ENCODE assay signal across 15 cellular contexts in genomic region chr1:31054958-31055481, GRCh38. TPM values are rescaled to one million over a fixed set of nuclear protein-coding genes. Genes with fewer than 3 reads are reported as not detected.
DNase-seq lines count a peak whose midpoint lies in the region; ATAC-seq and TF ChIP-seq lines count a peak whose summit lies in the region.
"Had no signal": no experiment of that assay in that cellular context is flagged by ENCODE, and none has a peak within 500 bp of the region (broad histone marks: within the 10 kb centered on the region; RNA-seq: fewer than 3 reads in every experiment).

No MANE protein-coding gene starts in this region.

- H4K12ac ChIP-seq in trophoblast cell (ENCODE audit: low read depth, low read length) = no peak overlapping the region

- H3K4me1 Mint-ChIP-seq in CD8-positive, alpha-beta T cell (ENCODE audit: low read depth) = peaks cover 60% of the 10 kb centered on the region
- H3K4me1 Mint-ChIP-seq in HFFc6 (ENCODE audit: low read depth) = peaks cover 33% of the 10 kb centered on the region
- H3K4me1 Mint-ChIP-seq in central memory CD8-positive, alpha-beta T cell = peaks cover 52% of the 10 kb centered on the region

- no peak overlapping the region for H2AK5ac ChIP-seq in trophoblast cell (ENCODE audit: low read length)

- H2BK5ac ChIP-seq in trophoblast cell (ENCODE audit: low read depth, low read length, poor library complexity) = no peak overlapping the region

- H3K36me3 ChIP-seq in CD8-positive, alpha-beta T cell (ENCODE audit: insufficient read depth, low read length) = peaks cover 20% of the 10 kb centered on the region
- peaks cover 24 to 29% of the 10 kb centered on the region in 2 experiments for H3K36me3 ChIP-seq in trophoblast cell (ENCODE audit: control insufficient read depth in 1 of 2, insufficient read depth in 2 of 2, low read length in 2 of 2)
- peaks cover 0 to 5% of the 10 kb centered on the region in 2 donors for H3K36me3 ChIP-seq in body of pancreas (replicated peaks in 1 of 2; ENCODE audit: insufficient read depth in 1 of 2, low read depth in 2 of 2)

- CTCF ChIA-PET in CD8-positive, alpha-beta T cell (lab: Charles Lee) = no interaction called here

- H3K79me2 ChIP-seq in trophoblast cell (ENCODE audit: control insufficient read depth, insufficient read depth, low read length, poor library complexity) = peaks cover 31% of the 10 kb centered on the region

- no peaks in the 10 kb centered on the region for H3K27me3 ChIP-seq in CD8-positive, alpha-beta T cell (ENCODE audit: insufficient read depth, low read length)
- no peaks in the 10 kb centered on the region for H3K27me3 ChIP-seq in trophoblast cell (ENCODE audit: insufficient read depth, low read length)
- no peaks in the 10 kb centered on the region for H3K27me3 ChIP-seq in body of pancreas
- H3K27me3 ChIP-seq: gastroesophageal sphincter had no signal

- H3K9me3 Mint-ChIP-seq in CD8-positive, alpha-beta T cell = no peaks in the 10 kb centered on the region
- no peaks in the 10 kb centered on the region for H3K9me3 Mint-ChIP-seq in HFFc6
- H3K9me3 Mint-ChIP-seq in central memory CD8-positive, alpha-beta T cell = no peaks in the 10 kb centered on the region

- no peak overlapping the region for H2AFZ ChIP-seq in trophoblast cell (ENCODE audit: insufficient read depth, low read length, poor library complexity)
- H2AFZ ChIP-seq: PC-9 had no signal

- TF ChIP-seq POLR2A in body of pancreas (IDR thresholded peaks at IDR 0.05) = no peak

- ATAC-seq in CD8-positive, alpha-beta T cell = no peak
- ATAC-seq in central memory CD8-positive, alpha-beta T cell (replicated peaks; ENCODE audit: extremely low read depth, poor library complexity, severe bottlenecking) = no peak
- no peak for ATAC-seq in GM21528 (IDR thresholded peaks at IDR 0.05; ENCODE audit: low FRiP score, unreplicated experiment)
- ATAC-seq in body of pancreas = no peak
- ATAC-seq: gastroesophageal sphincter had no signal

- no peak overlapping the region for H2BK12ac ChIP-seq in trophoblast cell (ENCODE audit: low read length)

- no CpG with 5 or more reads among the region's 5 CpGs for WGBS in trophoblast cell (ENCODE audit: extremely low coverage, insufficient coverage, insufficient read length)
- 63 to 69% methylated on average over 5 of the region's 5 CpGs for WGBS in body of pancreas, 2 donors

- no peaks in the 10 kb centered on the region for H3K79me1 ChIP-seq in trophoblast cell (ENCODE audit: low read length)

- H3K4me2 ChIP-seq in trophoblast cell (ENCODE audit: low read length) = no peak overlapping the region
- H3K4me2 ChIP-seq: PC-9 had no signal

- no peak overlapping the region for H3K4me3 ChIP-seq in CD8-positive, alpha-beta T cell (ENCODE audit: low read depth, low read length)
- H3K4me3 ChIP-seq in trophoblast cell (ENCODE audit: low read depth, low read length) (no peak overlapping the region), body of pancreas (no peak overlapping the region)
- H3K4me3 ChIP-seq: gastroesophageal sphincter, mucosa of descending colon, PC-9 had no signal

- H3K27ac Mint-ChIP-seq in CD8-positive, alpha-beta T cell = peak overlapping the region; percentile 1
- peak overlapping the region; percentile 30 for H3K27ac Mint-ChIP-seq in HFFc6
- peak overlapping the region; percentile 84 for H3K27ac Mint-ChIP-seq in central memory CD8-positive, alpha-beta T cell (ENCODE audit: low read depth)

- peaks cover 71% of the 10 kb centered on the region for H3K36me3 Mint-ChIP-seq in CD8-positive, alpha-beta T cell
- H3K36me3 Mint-ChIP-seq in HFFc6 (ENCODE audit: low read depth) = peaks cover 37% of the 10 kb centered on the region
- H3K36me3 Mint-ChIP-seq in central memory CD8-positive, alpha-beta T cell (ENCODE audit: insufficient read depth) = peaks cover 77% of the 10 kb centered on the region

- POLR2A ChIA-PET in CD8-positive, alpha-beta T cell (lab: Charles Lee) = interaction anchor here (0.5 kb wide), 1 partner anchor 71 kb away, joined by 3 read pairs; no protein-coding TSS in a partner anchor

- H2BK120ac ChIP-seq in trophoblast cell (ENCODE audit: insufficient read depth, low read length, poor library complexity) = no peak overlapping the region

- H3K4me1 ChIP-seq in CD8-positive, alpha-beta T cell (ENCODE audit: insufficient read depth, low read length) = peaks cover 55% of the 10 kb centered on the region
- H3K4me1 ChIP-seq in trophoblast cell (ENCODE audit: control insufficient read depth in 1 of 2, insufficient read depth in 2 of 2, low read length in 2 of 2) (peaks cover 5 to 12% of the 10 kb centered on the region in 2 experiments), body of pancreas (peaks cover 56% of the 10 kb centered on the region)

- H4K91ac ChIP-seq in trophoblast cell (ENCODE audit: low read depth, low read length) = no peak overlapping the region

- H4K8ac ChIP-seq in trophoblast cell (ENCODE audit: low read depth, low read length) = no peak overlapping the region

- H3K9ac ChIP-seq in trophoblast cell (ENCODE audit: low read length) = no peak overlapping the region

- H3K14ac ChIP-seq in trophoblast cell (ENCODE audit: low read length) = no peak overlapping the region

- H3K4ac ChIP-seq in trophoblast cell (ENCODE audit: low read depth, low read length) = peak overlapping the region; percentile 90

- no peak overlapping the region for H3K27ac ChIP-seq in CD8-positive, alpha-beta T cell (ENCODE audit: low read depth, low read length)
- H3K27ac ChIP-seq in trophoblast cell (ENCODE audit: low read depth, low read length) (no peak overlapping the region), body of pancreas (peak overlapping the region in 2 of 4 donors; percentile 5 to 39)
- H3K27ac ChIP-seq: gastroesophageal sphincter, PC-9 had no signal

- peak overlapping the region; percentile 33 for H3K4me3 Mint-ChIP-seq in CD8-positive, alpha-beta T cell
- H3K4me3 Mint-ChIP-seq in HFFc6 = no peak overlapping the region
- H3K4me3 Mint-ChIP-seq in central memory CD8-positive, alpha-beta T cell = peak overlapping the region; percentile 57

- no peaks in the 10 kb centered on the region for H3K27me3 Mint-ChIP-seq in CD8-positive, alpha-beta T cell (ENCODE audit: low read depth)
- no peaks in the 10 kb centered on the region; the same call in none of the 2 replicates for H3K27me3 Mint-ChIP-seq in HFFc6 (ENCODE audit: insufficient read depth)
- H3K27me3 Mint-ChIP-seq in central memory CD8-positive, alpha-beta T cell = no peaks in the 10 kb centered on the region

- no peak for TF ChIP-seq CTCF in CD8-positive, alpha-beta T cell (IDR thresholded peaks at IDR 0.05)
- TF ChIP-seq CTCF in HFFc6 (IDR thresholded peaks at IDR 0.05) = no peak
- TF ChIP-seq CTCF in body of pancreas (IDR thresholded peaks at IDR 0.05) = no peak

- H3K9me3 ChIP-seq in CD8-positive, alpha-beta T cell (ENCODE audit: low read length) = no peaks in the 10 kb centered on the region
- H3K9me3 ChIP-seq in trophoblast cell (ENCODE audit: insufficient read depth, low read depth, low read length) (no peaks in the 10 kb centered on the region), body of pancreas (no peaks in the 10 kb centered on the region)
- H3K9me3 ChIP-seq: gastroesophageal sphincter, mucosa of descending colon had no signal

- H3K18ac ChIP-seq in trophoblast cell (ENCODE audit: low read length) = no peak overlapping the region

- no peak overlapping the region for H3K23ac ChIP-seq in trophoblast cell (ENCODE audit: low read length)

- intact Hi-C loops in CD8-positive, alpha-beta T cell (cut with DNase I, micrococcal nuclease) = no loop called here
- intact Hi-C loops in body of pancreas (cut with DNase I) = no loop called here

- DNase-seq in CD8-positive, alpha-beta T cell = no peak
- DNase-seq in HFFc6 (no peak), trophoblast cell (no peak), body of pancreas (no peak), HuH-7 (ENCODE audit: low spot score) (no peak)
- no peak for DNase-seq in central memory CD8-positive, alpha-beta T cell (ENCODE audit: low spot score in 2 of 2)
- DNase-seq: effector memory CD4-positive, alpha-beta T cell; GF-D8; mucosa of descending colon; NCI-H1417 treated with DMSO at 0.1 percent for 48 hours; NCI-H510A; PC-9; posterior cingulate gyrus had no signal

RNA-seq across cellular contexts. Expression of gene PUM1, which starts 10.5 kb away (rescaled TPM):
- 100 to 1,000 TPM; 190 to 191 TPM for total RNA-seq in CD8-positive, alpha-beta T cell
- 10 to 100 TPM; 83.6 to 95.4 (median 90.8) TPM for total RNA-seq in HFFc6 (2021; fragmentation: NEBNext Ultra II Directional; extraction: Animal tissue kit (Norgen Biotek cat#: 25700))
- polyA plus RNA-seq in trophoblast cell (2013) = 74.9 and 83.2 TPM in 2 replicates
- 10 to 100 TPM; 30.9 to 32.3 TPM for total RNA-seq in body of pancreas

Comparison
In these comparisons a context has a peak if more than half of its experiments do, and no peak if none do; other contexts are left out.
1. H3K27ac Mint-ChIP-seq: peak in every context shown above with its lines; median percentile 84 in central memory CD8-positive, alpha-beta T cell; 30 in HFFc6; 1 in CD8-positive, alpha-beta T cell.